ENCODE assay signal across 31 cellular contexts in the genomic region with DNA sequence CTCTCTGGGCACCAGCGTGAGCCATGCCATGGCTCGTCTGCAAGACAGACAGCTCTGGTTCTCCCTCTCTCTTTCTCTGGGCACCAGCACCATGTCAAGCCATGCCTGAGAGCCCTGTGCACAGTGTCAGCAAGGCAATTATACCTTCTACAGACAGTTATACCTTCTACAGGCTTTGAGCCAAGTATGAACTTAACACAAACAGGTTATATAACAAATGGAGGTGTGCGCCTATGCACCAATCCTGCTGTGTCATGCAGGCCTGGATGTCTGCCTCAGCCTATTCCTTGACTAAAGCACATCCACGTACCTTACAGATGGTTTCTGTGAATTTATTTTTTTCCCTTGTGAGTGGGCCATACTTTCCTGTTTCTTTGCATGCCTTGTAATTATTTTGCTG. TPM values are rescaled to one million over a fixed set of nuclear protein-coding genes. Genes with fewer than 3 reads are reported as not detected.
"Had no signal": no experiment of that assay in that cellular context is flagged by ENCODE, and none has a peak within 500 bp of the region (broad histone marks: within the 10 kb centered on the region; RNA-seq: fewer than 3 reads in every experiment).

No MANE protein-coding gene starts in this region.

- H3K79me2 ChIP-seq: hepatocyte had no signal

- H3K27ac Mint-ChIP-seq: nephron; progenitor cell of endocrine pancreas; stimulated activated naive CD8-positive, alpha-beta T cell treated with anti-CD3 and anti-CD28 coated beads, Interleukin-15, Interleukin-2, amounts not matched to agents 100 ng/mL and 50 ng/mL, for 24 hours had no signal

- H3K9me3 ChIP-seq: lower lobe of right lung, neutrophil, ovary, right atrium auricular region, suprapubic skin, thoracic aorta, tibial artery, upper lobe of right lung had no signal

- H3K4me2 ChIP-seq: hepatocyte had no signal

- H2AFZ ChIP-seq: hepatocyte had no signal

- H3K4me1 Mint-ChIP-seq: naive thymus-derived CD8-positive, alpha-beta T cell; nephron; neural crest cell had no signal

- H3K36me3 ChIP-seq: heart right ventricle, left lung, lower lobe of right lung, neutrophil, ovary, right atrium auricular region, suprapubic skin, thoracic aorta, tibial artery, upper lobe of right lung had no signal

- H3K27ac ChIP-seq: heart right ventricle, hepatocyte, left lung, lower lobe of right lung, neutrophil, ovary, right atrium auricular region, skin epidermis, suprapubic skin, thoracic aorta, tibial artery, upper lobe of right lung had no signal

- H3K9me3 Mint-ChIP-seq: stimulated activated naive CD8-positive, alpha-beta T cell treated with anti-CD3 and anti-CD28 coated beads, Interleukin-15, Interleukin-2, amounts not matched to agents 100 ng/mL and 50 ng/mL, for 24 hours had no signal

- H3K27me3 ChIP-seq: heart right ventricle, hepatocyte, ovary, right atrium auricular region, suprapubic skin, tibial artery, upper lobe of right lung had no signal

- H3K4me3 ChIP-seq: heart right ventricle, hepatocyte, left lung, lower lobe of right lung, ovary, right atrium auricular region, skin epidermis, suprapubic skin, thoracic aorta, tibial artery, upper lobe of right lung had no signal

- H3K4me3 Mint-ChIP-seq: naive thymus-derived CD8-positive, alpha-beta T cell; nephron; neural crest cell; stimulated activated naive CD8-positive, alpha-beta T cell treated with anti-CD3 and anti-CD28 coated beads, Interleukin-15, Interleukin-2, amounts not matched to agents 100 ng/mL and 50 ng/mL, for 24 hours had no signal

- H3K4me1 ChIP-seq: heart right ventricle, left lung, lower lobe of right lung, right atrium auricular region, suprapubic skin, tibial artery, upper lobe of right lung had no signal

- ATAC-seq: heart right ventricle; left colon; left lung; lower lobe of right lung; naive thymus-derived CD8-positive, alpha-beta T cell; sciatic nerve; upper lobe of right lung had no signal

- DNase-seq: heart right ventricle; left colon; lower lobe of right lung; mammary epithelial cell; mesenchymal stem cell; naive thymus-derived CD8-positive, alpha-beta T cell; occipital lobe; ovary; stimulated activated CD4-positive, alpha-beta T cell treated with anti-CD3 and anti-CD28 coated beads, Interleukin-12 subunit alpha, Interleukin-12 subunit beta, amount 100 ng/mL, for 4 hours; stimulated activated CD4-positive, alpha-beta T cell treated with anti-CD3 and anti-CD28 coated beads, Interleukin-15, amount 100 ng/mL, for 24 hours; stimulated activated CD4-positive, alpha-beta T cell treated with anti-CD3 and anti-CD28 coated beads, Interleukin-2, amount 100 ng/mL, for 24 hours; stimulated activated CD4-positive, alpha-beta T cell treated with anti-CD3 and anti-CD28 coated beads, Interleukin-4, amount 100 ng/mL, for 1 hour; stimulated activated naive CD4-positive, alpha-beta T cell; tibial artery; trophoblast cell; upper lobe of right lung had no signal

- FAIRE-seq: islet of Langerhans, kidney, urothelium cell line had no signal

RNA-seq across cellular contexts. Expression of a gene that starts 5.9 kb away (rescaled TPM):
- total RNA-seq: naive thymus-derived CD8-positive, alpha-beta T cell had no signal

RNA-seq across cellular contexts. Expression of a gene that starts 52.7 kb away (rescaled TPM):
- total RNA-seq: naive thymus-derived CD8-positive, alpha-beta T cell had no signal
- polyA plus RNA-seq: naive thymus-derived CD8-positive, alpha-beta T cell had no signal
